In the genomic region with DNA sequence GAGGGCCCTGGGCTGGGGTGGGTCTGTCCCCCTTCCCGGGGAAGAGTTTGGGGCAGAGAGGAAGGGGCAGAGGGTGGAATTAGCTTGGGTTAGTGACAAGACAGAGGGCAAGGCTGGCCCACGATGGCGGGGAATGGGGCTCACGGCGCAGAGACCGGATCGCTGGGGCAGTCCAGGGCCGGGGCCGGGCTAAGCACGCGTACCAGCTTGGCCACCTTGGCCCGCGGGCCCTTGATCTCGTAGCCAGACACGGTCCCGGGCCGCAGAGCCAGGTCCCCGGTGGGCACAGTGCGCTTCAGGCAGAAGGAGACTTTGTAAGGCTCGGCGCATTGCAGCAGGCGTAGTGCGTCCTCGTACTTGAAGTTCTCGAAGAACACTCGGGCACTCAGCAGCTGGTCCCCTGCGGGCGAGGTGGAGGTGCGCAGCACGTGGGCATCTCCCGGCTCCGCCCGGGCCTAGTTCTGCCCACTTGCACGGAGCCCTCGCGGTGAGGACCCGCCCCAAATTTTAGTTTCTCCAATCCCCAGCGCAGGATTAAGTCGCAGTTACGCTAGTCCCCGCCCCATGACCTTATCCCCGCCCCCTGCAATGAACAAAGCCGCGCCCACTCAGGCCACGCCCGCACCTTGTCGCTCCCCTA, we compare ENCODE assay signal across 9 cellular contexts. TPM values are rescaled to one million over a fixed set of nuclear protein-coding genes. Genes with fewer than 3 reads are reported as not detected.
DNase-seq lines count a peak whose midpoint lies in the region; ATAC-seq and TF ChIP-seq lines count a peak whose summit lies in the region.
"Had no signal": no experiment of that assay in that cellular context is flagged by ENCODE, and none has a peak within 500 bp of the region (broad histone marks: within the 10 kb centered on the region; RNA-seq: fewer than 3 reads in every experiment).

No MANE protein-coding gene starts in this region.

- no peak overlapping the region for H3K27ac ChIP-seq in CD4-positive, CD25-positive, alpha-beta regulatory T cell (ENCODE audit: insufficient read depth, low read length, poor library complexity, severe bottlenecking)
- H3K27ac ChIP-seq in Peyer's patch (peak overlapping the region in 2 of 4 donors; percentile 38 to 42), mesenchymal stem cell (ENCODE audit: low read length, poor library complexity, severe bottlenecking) (no peak overlapping the region), thyroid gland (no peak overlapping the region)
- H3K27ac ChIP-seq: C4-2B had no signal

- H3K9ac ChIP-seq in mesenchymal stem cell (ENCODE audit: low read length), result no peak overlapping the region

- H3K14ac ChIP-seq in mesenchymal stem cell (ENCODE audit: low read length in 2 of 2), result no peak overlapping the region

- no peak overlapping the region for H2AK5ac ChIP-seq in mesenchymal stem cell (ENCODE audit: low read length, severe bottlenecking)

- H3K9me3 Mint-ChIP-seq in CD4-positive, CD25-positive, alpha-beta regulatory T cell, result peaks cover 0 to 1% (median 0%) of the 10 kb centered on the region in 7 donors
- no peaks in the 10 kb centered on the region for H3K9me3 Mint-ChIP-seq in activated naive CD8-positive, alpha-beta T cell (ENCODE audit: low read depth)
- no peaks in the 10 kb centered on the region for H3K9me3 Mint-ChIP-seq in endothelial cell (ENCODE audit: unreplicated experiment)

- peaks cover 12% of the 10 kb centered on the region for H3K36me3 Mint-ChIP-seq in CD4-positive, CD25-positive, alpha-beta regulatory T cell
- H3K36me3 Mint-ChIP-seq in activated naive CD8-positive, alpha-beta T cell, result peaks cover 6% of the 10 kb centered on the region
- H3K36me3 Mint-ChIP-seq in endothelial cell (ENCODE audit: low read depth, unreplicated experiment), result peaks cover 14% of the 10 kb centered on the region

- H3K9me3 ChIP-seq in CD4-positive, CD25-positive, alpha-beta regulatory T cell (ENCODE audit: control insufficient read depth in 2 of 2, low read length in 2 of 2), result no peaks in the 10 kb centered on the region
- no peaks in the 10 kb centered on the region for H3K9me3 ChIP-seq in Peyer's patch
- H3K9me3 ChIP-seq in mesenchymal stem cell (ENCODE audit: control insufficient read depth, low read length), result no peaks in the 10 kb centered on the region
- H3K9me3 ChIP-seq in thyroid gland, result no peaks in the 10 kb centered on the region

- H3K27me3 ChIP-seq in CD4-positive, CD25-positive, alpha-beta regulatory T cell (ENCODE audit: control insufficient read depth, insufficient read depth, low read length), result no peaks in the 10 kb centered on the region
- H3K27me3 ChIP-seq in Peyer's patch (no peaks in the 10 kb centered on the region), mesenchymal stem cell (ENCODE audit: control insufficient read depth in 1 of 2, insufficient read depth in 1 of 2, low read length in 2 of 2) (peaks cover 2 to 10% of the 10 kb centered on the region in 2 experiments), thyroid gland (no peaks in the 10 kb centered on the region)

- no peak overlapping the region for H2BK15ac ChIP-seq in mesenchymal stem cell (ENCODE audit: low read depth, poor library complexity, severe bottlenecking)

- H3K79me1 ChIP-seq in mesenchymal stem cell (replicated peaks; ENCODE audit: low read length, poor library complexity, severe bottlenecking), result peaks cover 1% of the 10 kb centered on the region

- intact Hi-C loops in thyroid gland (cut with DNase I), result no loop called here

- no peak overlapping the region for H2BK5ac ChIP-seq in mesenchymal stem cell (ENCODE audit: low read depth, low read length, poor library complexity, severe bottlenecking)

- H3K4me3 Mint-ChIP-seq in CD4-positive, CD25-positive, alpha-beta regulatory T cell, result peak overlapping the region in 3 of 4 donors; percentile 22 to 71 (median 35)
- peak overlapping the region; percentile 30 for H3K4me3 Mint-ChIP-seq in activated naive CD8-positive, alpha-beta T cell
- no peak overlapping the region for H3K4me3 Mint-ChIP-seq in endothelial cell (ENCODE audit: unreplicated experiment)

- WGBS in mesenchymal stem cell, result 57% methylated on average over 47 of the region's 47 CpGs
- WGBS in thyroid gland, 2 donors, result 32 to 38% methylated on average over 29 to 39 of the region's 47 CpGs

- no peak overlapping the region for H2AFZ ChIP-seq in mesenchymal stem cell (ENCODE audit: low read depth, low read length)

- peaks cover 4% of the 10 kb centered on the region for H3K4me1 ChIP-seq in CD4-positive, CD25-positive, alpha-beta regulatory T cell (ENCODE audit: control insufficient read depth, insufficient read depth, low read length, poor library complexity, severe bottlenecking)
- H3K4me1 ChIP-seq in Peyer's patch (peaks cover 0 to 11% (median 2%) of the 10 kb centered on the region in 4 donors), mesenchymal stem cell (ENCODE audit: control insufficient read depth, insufficient read depth, low read depth, low read length) (peaks cover 10% of the 10 kb centered on the region), thyroid gland (peaks cover 0 to 13% of the 10 kb centered on the region in 2 donors)

- H3K4me2 ChIP-seq in mesenchymal stem cell (ENCODE audit: low read length, poor library complexity, severe bottlenecking), result no peak overlapping the region

- H2BK12ac ChIP-seq in mesenchymal stem cell (ENCODE audit: low read length in 2 of 2), result no peak overlapping the region

- TF ChIP-seq POLR2A in Peyer's patch (IDR thresholded peaks at IDR 0.05) (no peak), thyroid gland (IDR thresholded peaks at IDR 0.05) (no peak)

- no peak overlapping the region for H4K91ac ChIP-seq in mesenchymal stem cell (ENCODE audit: low read length)

- H3K4me1 Mint-ChIP-seq in CD4-positive, CD25-positive, alpha-beta regulatory T cell, result peaks cover 0 to 30% (median 15%) of the 10 kb centered on the region in 4 donors
- peaks cover 17% of the 10 kb centered on the region for H3K4me1 Mint-ChIP-seq in activated naive CD8-positive, alpha-beta T cell (ENCODE audit: low read depth)
- H3K4me1 Mint-ChIP-seq in endothelial cell (ENCODE audit: unreplicated experiment), result peaks cover 11% of the 10 kb centered on the region

- H3K4me3 ChIP-seq in CD4-positive, CD25-positive, alpha-beta regulatory T cell (ENCODE audit: low read depth, low read length), result no peak overlapping the region
- no peak overlapping the region for H3K4me3 ChIP-seq in Peyer's patch
- H3K4me3 ChIP-seq in mesenchymal stem cell (ENCODE audit: insufficient read depth in 1 of 2, low read depth in 1 of 2, low read length in 2 of 2), result no peak overlapping the region
- H3K4me3 ChIP-seq in thyroid gland (replicated peaks in 1 of 3), result no peak overlapping the region

- peak overlapping the region; percentile 36 for H4K8ac ChIP-seq in mesenchymal stem cell (ENCODE audit: low read length)

- H3K23ac ChIP-seq in mesenchymal stem cell (ENCODE audit: low read length in 2 of 2), result no peak overlapping the region

- TF ChIP-seq CTCF in Peyer's patch (IDR thresholded peaks at IDR 0.05) (no peak), thyroid gland (IDR thresholded peaks at IDR 0.05) (no peak), endothelial cell (IDR thresholded peaks at IDR 0.05; ENCODE audit: unreplicated experiment) (no peak)

- DNase-seq in CD4-positive, CD25-positive, alpha-beta regulatory T cell, result peak; percentile 54 to 80 (median 55)
- DNase-seq in Peyer's patch (peak; percentile 42 to 79 (median 76)), mesenchymal stem cell (no peak), thyroid gland (peak; percentile 52 to 71), endothelial cell (ENCODE audit: low spot score) (no peak), NCI-H1694 treated with DMSO at 0.1 percent for 48 hours (lab: John Stamatoyannopoulos, UW) (no peak)

- H3K4ac ChIP-seq in mesenchymal stem cell (ENCODE audit: low read depth in 1 of 2, low read length in 2 of 2), result peak overlapping the region in 1 of 2 experiments; percentile 18

- no peak overlapping the region for H2BK120ac ChIP-seq in mesenchymal stem cell (ENCODE audit: low read depth, low read length)

- peak overlapping the region in 1 of 3 donors; percentile 60 for H3K27ac Mint-ChIP-seq in CD4-positive, CD25-positive, alpha-beta regulatory T cell
- H3K27ac Mint-ChIP-seq in activated naive CD8-positive, alpha-beta T cell, result no peak overlapping the region
- no peak overlapping the region for H3K27ac Mint-ChIP-seq in endothelial cell (ENCODE audit: unreplicated experiment)

- peaks cover 6% of the 10 kb centered on the region for H3K27me3 Mint-ChIP-seq in CD4-positive, CD25-positive, alpha-beta regulatory T cell
- peaks cover 2% of the 10 kb centered on the region for H3K27me3 Mint-ChIP-seq in activated naive CD8-positive, alpha-beta T cell
- peaks cover 18% of the 10 kb centered on the region for H3K27me3 Mint-ChIP-seq in endothelial cell (ENCODE audit: unreplicated experiment)

- H3K36me3 ChIP-seq in CD4-positive, CD25-positive, alpha-beta regulatory T cell (ENCODE audit: control insufficient read depth, insufficient read depth, low read length), result no peaks in the 10 kb centered on the region
- no peaks in the 10 kb centered on the region for H3K36me3 ChIP-seq in Peyer's patch
- H3K36me3 ChIP-seq in mesenchymal stem cell (ENCODE audit: control insufficient read depth in 1 of 2, insufficient read depth in 2 of 2, low read depth in 1 of 2, low read length in 2 of 2), result peaks cover 0 to 11% of the 10 kb centered on the region in 2 experiments
- peaks cover 0 to 4% of the 10 kb centered on the region in 2 donors for H3K36me3 ChIP-seq in thyroid gland

- ATAC-seq in CD4-positive, CD25-positive, alpha-beta regulatory T cell (ENCODE audit: low read depth in 2 of 2), result peak; percentile 70 to 73
- ATAC-seq in GM21526 (IDR thresholded peaks at IDR 0.05; ENCODE audit: low FRiP score, unreplicated experiment), result no peak

- H3K18ac ChIP-seq in mesenchymal stem cell (ENCODE audit: low read depth in 1 of 2, low read length in 2 of 2), result no peak overlapping the region

RNA-seq across cellular contexts. Expression of a gene that starts 8.6 kb away (rescaled TPM):
- total RNA-seq in CD4-positive, CD25-positive, alpha-beta regulatory T cell, result not detected
- polyA plus RNA-seq in CD4-positive, CD25-positive, alpha-beta regulatory T cell, result not detected
- not detected for total RNA-seq in Peyer's patch
- 0.29 TPM for polyA plus RNA-seq in mesenchymal stem cell (2013, experiment 1 of 2)
- polyA plus RNA-seq in mesenchymal stem cell (2013, experiment 2 of 2), result 0.25 TPM
- under 1 TPM in 2 of 4 donors, not detected in 2; 0.22 to 0.27 TPM for total RNA-seq in thyroid gland
- total RNA-seq in endothelial cell (ENCODE audit: unreplicated experiment), result not detected

RNA-seq across cellular contexts. Expression of a gene that starts 14.6 kb away (rescaled TPM):
- total RNA-seq in CD4-positive, CD25-positive, alpha-beta regulatory T cell, result 1.3 TPM
- under 1 TPM in 3 of 4 donors, not detected in 1; 0.08 to 0.55 (median 0.22) TPM for polyA plus RNA-seq in CD4-positive, CD25-positive, alpha-beta regulatory T cell
- total RNA-seq in Peyer's patch, result 1 to 10 TPM; 1.4 to 7.4 (median 3.0) TPM
- polyA plus RNA-seq in mesenchymal stem cell (2013, experiment 1 of 2), result 2.1 TPM
- polyA plus RNA-seq in mesenchymal stem cell (2013, experiment 2 of 2), result 1.9 TPM
- 10 to 100 TPM in 2 of 4 donors, 1 to 10 TPM in 2; 7.3 to 27.5 (median 10.3) TPM for total RNA-seq in thyroid gland
- 6.7 TPM for total RNA-seq in endothelial cell (ENCODE audit: unreplicated experiment)

RNA-seq across cellular contexts. Expression of a gene that starts 27.3 kb away (rescaled TPM):
- 17.0 TPM for total RNA-seq in CD4-positive, CD25-positive, alpha-beta regulatory T cell
- 1 to 10 TPM; 5.5 to 8.5 (median 5.9) TPM for polyA plus RNA-seq in CD4-positive, CD25-positive, alpha-beta regulatory T cell
- total RNA-seq in Peyer's patch (10 to 100 TPM in 2 of 4 donors, 1 to 10 TPM in 2; 4.1 to 18.2 (median 11.6) TPM), thyroid gland (10 to 100 TPM; 12.6 to 19.9 (median 15.1) TPM), endothelial cell (ENCODE audit: unreplicated experiment) (11.8 TPM)
- polyA plus RNA-seq in mesenchymal stem cell (2013, experiment 1 of 2), result 11.7 TPM
- 12.3 TPM for polyA plus RNA-seq in mesenchymal stem cell (2013, experiment 2 of 2)

RNA-seq across cellular contexts. Expression of a gene that starts 45.6 kb away (rescaled TPM):
- total RNA-seq in CD4-positive, CD25-positive, alpha-beta regulatory T cell, result 19.5 TPM
- 1 to 10 TPM; 3.1 to 7.6 (median 6.3) TPM for polyA plus RNA-seq in CD4-positive, CD25-positive, alpha-beta regulatory T cell
- 10 to 100 TPM in 3 of 4 donors, 1 to 10 TPM in 1; 9.1 to 22.4 (median 15.2) TPM for total RNA-seq in Peyer's patch
- 22.0 TPM for polyA plus RNA-seq in mesenchymal stem cell (2013, experiment 1 of 2)
- polyA plus RNA-seq in mesenchymal stem cell (2013, experiment 2 of 2), result 22.4 TPM
- 10 to 100 TPM; 15.6 to 25.2 (median 20.4) TPM for total RNA-seq in thyroid gland
- total RNA-seq in endothelial cell (ENCODE audit: unreplicated experiment), result 42.9 TPM

RNA-seq across cellular contexts. Expression of a gene that starts 50.0 kb away (rescaled TPM):
- total RNA-seq in CD4-positive, CD25-positive, alpha-beta regulatory T cell, result 73.7 TPM
- polyA plus RNA-seq in CD4-positive, CD25-positive, alpha-beta regulatory T cell, result 10 to 100 TPM; 49.2 to 60.8 (median 50.0) TPM
- total RNA-seq in Peyer's patch (100 to 1,000 TPM in 3 of 4 donors, 10 to 100 TPM in 1; 61.9 to 210 (median 162) TPM), thyroid gland (100 to 1,000 TPM; 151 to 258 (median 244) TPM), endothelial cell (ENCODE audit: unreplicated experiment) (227 TPM)
- 586 TPM for polyA plus RNA-seq in mesenchymal stem cell (2013, experiment 1 of 2)
- 580 TPM for polyA plus RNA-seq in mesenchymal stem cell (2013, experiment 2 of 2)

Comparison
In these comparisons a context has a peak if more than half of its experiments do, and no peak if none do; other contexts are left out.
1. DNase-seq: peak in CD4-positive, CD25-positive, alpha-beta regulatory T cell (3 of 3), Peyer's patch (3 of 3) and thyroid gland (2 of 2); none in mesenchymal stem cell (single experiment), endothelial cell (single experiment) and NCI-H1694 treated with DMSO at 0.1 percent for 48 hours (single experiment).